In genomic region chr16:68524069-68524820, GRCh38 we compare ENCODE assay signal across 27 cellular contexts.
"Had no signal": no experiment of that assay in that cellular context is flagged by ENCODE, and none has a peak within 500 bp of the region (broad histone marks: within the 10 kb centered on the region; RNA-seq: fewer than 3 reads in every experiment).

No MANE protein-coding gene starts in this region.

- DNase-seq: activated CD4-positive, alpha-beta memory T cell treated with anti-CD3 and anti-CD28 coated beads, Interleukin-2, amount 10 ng/mL, durations not matched to agents 7 days and 5 days; activated CD4-positive, alpha-beta T cell treated with anti-CD3 and anti-CD28 coated beads for 1 hour; activated CD4-positive, alpha-beta T cell treated with anti-CD3 and anti-CD28 coated beads for 4 hours; activated CD4-positive, alpha-beta T cell treated with anti-CD3 and anti-CD28 coated beads, Interleukin-2, amount 10 ng/mL, durations not matched to agents 7 days and 5 days; activated CD4-positive, alpha-beta T cell treated with anti-CD3 and anti-CD28 coated beads, Interleukin-2, amount 50 U/mL, for 4 hours; activated effector memory CD4-positive, alpha-beta T cell treated with Interleukin-2 at 50 U/mL for 16 hours; activated gamma-delta T cell treated with Interleukin-2 at 50 U/mL for 16 hours; activated naive CD4-positive, alpha-beta T cell treated with anti-CD3 and anti-CD28 coated beads, Interleukin-2, amount 50 U/mL, for 16 hours; activated naive CD4-positive, alpha-beta T cell treated with Interleukin-2 at 50 U/mL for 16 hours; activated T-cell treated with anti-CD3 and anti-CD28 coated beads, Interleukin-2, amount 50 U/mL, for 4 hours; amniotic stem cell; anterior cingulate cortex; brain microvascular endothelial cell; dorsolateral prefrontal cortex; effector memory CD4-positive, alpha-beta T cell; endodermal cell; foreskin fibroblast; head of caudate nucleus; T-helper 2 cell had no signal

- H3K4me3 ChIP-seq: coronary artery, dorsolateral prefrontal cortex had no signal

- FAIRE-seq: astrocyte, bronchial epithelial cell, frontal cortex had no signal

- H3K36me3 ChIP-seq: brain microvascular endothelial cell had no signal

- ATAC-seq: activated T-cell treated with anti-CD3 and anti-CD28 coated beads, Interleukin-2, amount 50 U/mL, for 4 hours; activated T-helper 17 cell treated with anti-CD3 and anti-CD28 coated beads, Interleukin-2, amount 50 U/mL, for 72 hours; esophagus mucosa; WTC11 had no signal

- H3K27ac ChIP-seq: brain microvascular endothelial cell, coronary artery, dorsolateral prefrontal cortex, VCaP had no signal

- H3K27me3 ChIP-seq: brain microvascular endothelial cell, dorsolateral prefrontal cortex had no signal
